In genomic region chr7:97246317-97246716, GRCh38 we compare ENCODE assay signal across 35 cellular contexts.
"Had no signal": no experiment of that assay in that cellular context is flagged by ENCODE, and none has a peak within 500 bp of the region (broad histone marks: within the 10 kb centered on the region; RNA-seq: fewer than 3 reads in every experiment).

No MANE protein-coding gene starts in this region.

- H3K27me3 ChIP-seq: adrenal gland, body of pancreas, brain microvascular endothelial cell, breast epithelium had no signal

- H3K36me3 ChIP-seq: adrenal gland, brain microvascular endothelial cell, breast epithelium had no signal

- H3K27ac ChIP-seq: adrenal gland, body of pancreas, brain microvascular endothelial cell, breast epithelium, VCaP had no signal

- H3K27ac Mint-ChIP-seq: activated CD4-positive, alpha-beta memory T cell treated with anti-CD3 and anti-CD28 coated beads, Interleukin-2, amount 10 ng/mL, durations not matched to agents 7 days and 5 days; activated CD4-positive, alpha-beta T cell treated with anti-CD3 and anti-CD28 coated beads for 36 hours; activated CD4-positive, alpha-beta T cell treated with anti-CD3 and anti-CD28 coated beads, Interleukin-2, amount 10 ng/mL, durations not matched to agents 7 days and 5 days; activated CD8-positive, alpha-beta memory T cell treated with anti-CD3 and anti-CD28 coated beads, Interleukin-2, amount 10 ng/mL, durations not matched to agents 7 days and 5 days; activated CD8-positive, alpha-beta T cell treated with anti-CD3 and anti-CD28 coated beads, Interleukin-2, amount 10 ng/mL, durations not matched to agents 7 days and 5 days; activated naive CD4-positive, alpha-beta T cell treated with anti-CD3 and anti-CD28 coated beads, Interleukin-2, amount 10 ng/mL, durations not matched to agents 7 days and 5 days; activated naive CD4-positive, alpha-beta T cell treated with anti-CD3 and anti-CD28 coated beads, Interleukin-2, amount 50 U/mL, for 24 hours; activated naive CD8-positive, alpha-beta T cell; activated naive CD8-positive, alpha-beta T cell treated with anti-CD3 and anti-CD28 coated beads, Interleukin-2, amount 10 ng/mL, durations not matched to agents 7 days and 5 days; activated naive CD8-positive, alpha-beta T cell treated with anti-CD3 and anti-CD28 coated beads, Interleukin-2, amount 50 U/mL, for 24 hours; activated T-cell treated with anti-CD3 and anti-CD28 coated beads, Interleukin-2, amount 50 U/mL, for 24 hours; activated T-helper 2 cell treated with anti-CD3 and anti-CD28 coated beads, Interferon-gamma antibody, Interleukin-2, Interleukin-4, amounts not matched to agents 10 μg/mL and 5 μg/mL and 100 μg/mL, durations not matched to agents 14 hours and 24 hours and 36 hours; T-helper 1 cell treated with Interleukin-12 subunit alpha and Interleukin-12 subunit beta and Interleukin-4 antibody, amounts not matched to agents 30 μg/mL and 1 μg/mL, for 36 hours; T-helper 2 cell treated with Interferon-gamma antibody and Interleukin-4, amounts not matched to agents 5 μg/mL and 100 μg/mL, for 36 hours had no signal

- H3K9me3 Mint-ChIP-seq: activated naive CD8-positive, alpha-beta T cell treated with anti-CD3 and anti-CD28 coated beads, Interleukin-2, amount 10 ng/mL, durations not matched to agents 7 days and 5 days had no signal

- H3K4me3 Mint-ChIP-seq: activated CD4-positive, alpha-beta memory T cell treated with anti-CD3 and anti-CD28 coated beads, Interleukin-2, amount 10 ng/mL, durations not matched to agents 7 days and 5 days; activated CD4-positive, alpha-beta T cell treated with anti-CD3 and anti-CD28 coated beads for 36 hours; activated CD4-positive, alpha-beta T cell treated with anti-CD3 and anti-CD28 coated beads, Interleukin-2, amount 10 ng/mL, durations not matched to agents 7 days and 5 days; activated CD8-positive, alpha-beta memory T cell treated with anti-CD3 and anti-CD28 coated beads, Interleukin-2, amount 10 ng/mL, durations not matched to agents 7 days and 5 days; activated CD8-positive, alpha-beta T cell treated with anti-CD3 and anti-CD28 coated beads, Interleukin-2, amount 10 ng/mL, durations not matched to agents 7 days and 5 days; activated naive CD4-positive, alpha-beta T cell treated with anti-CD3 and anti-CD28 coated beads, Interleukin-2, amount 10 ng/mL, durations not matched to agents 7 days and 5 days; activated naive CD4-positive, alpha-beta T cell treated with anti-CD3 and anti-CD28 coated beads, Interleukin-2, amount 50 U/mL, for 24 hours; activated naive CD8-positive, alpha-beta T cell; activated naive CD8-positive, alpha-beta T cell treated with anti-CD3 and anti-CD28 coated beads, Interleukin-2, amount 10 ng/mL, durations not matched to agents 7 days and 5 days; activated naive CD8-positive, alpha-beta T cell treated with anti-CD3 and anti-CD28 coated beads, Interleukin-2, amount 50 U/mL, for 24 hours; activated T-cell treated with anti-CD3 and anti-CD28 coated beads, Interleukin-2, amount 50 U/mL, for 24 hours; T-helper 1 cell treated with Interleukin-12 subunit alpha and Interleukin-12 subunit beta and Interleukin-4 antibody, amounts not matched to agents 30 μg/mL and 1 μg/mL, for 36 hours; T-helper 2 cell treated with Interferon-gamma antibody and Interleukin-4, amounts not matched to agents 5 μg/mL and 100 μg/mL, for 36 hours had no signal

- H3K4me3 ChIP-seq: adrenal gland, body of pancreas, breast epithelium had no signal

- H3K27me3 Mint-ChIP-seq: activated CD4-positive, alpha-beta memory T cell treated with anti-CD3 and anti-CD28 coated beads, Interleukin-2, amount 10 ng/mL, durations not matched to agents 7 days and 5 days; activated CD4-positive, alpha-beta T cell treated with anti-CD3 and anti-CD28 coated beads for 36 hours; activated CD4-positive, alpha-beta T cell treated with anti-CD3 and anti-CD28 coated beads, Interleukin-2, amount 10 ng/mL, durations not matched to agents 7 days and 5 days; activated CD8-positive, alpha-beta memory T cell treated with anti-CD3 and anti-CD28 coated beads, Interleukin-2, amount 10 ng/mL, durations not matched to agents 7 days and 5 days; activated naive CD4-positive, alpha-beta T cell treated with anti-CD3 and anti-CD28 coated beads, Interleukin-2, amount 10 ng/mL, durations not matched to agents 7 days and 5 days; activated naive CD4-positive, alpha-beta T cell treated with anti-CD3 and anti-CD28 coated beads, Interleukin-2, amount 50 U/mL, for 24 hours; activated naive CD8-positive, alpha-beta T cell treated with anti-CD3 and anti-CD28 coated beads, Interleukin-2, amount 10 ng/mL, durations not matched to agents 7 days and 5 days; activated T-cell treated with anti-CD3 and anti-CD28 coated beads, Interleukin-2, amount 50 U/mL, for 24 hours had no signal

- H3K36me3 Mint-ChIP-seq: activated CD8-positive, alpha-beta memory T cell treated with anti-CD3 and anti-CD28 coated beads, Interleukin-2, amount 10 ng/mL, durations not matched to agents 7 days and 5 days; activated naive CD4-positive, alpha-beta T cell treated with anti-CD3 and anti-CD28 coated beads, Interleukin-2, amount 10 ng/mL, durations not matched to agents 7 days and 5 days; activated naive CD4-positive, alpha-beta T cell treated with anti-CD3 and anti-CD28 coated beads, Interleukin-2, amount 50 U/mL, for 24 hours; activated naive CD8-positive, alpha-beta T cell; activated naive CD8-positive, alpha-beta T cell treated with anti-CD3 and anti-CD28 coated beads, Interleukin-2, amount 10 ng/mL, durations not matched to agents 7 days and 5 days had no signal

- DNase-seq: activated CD4-positive, alpha-beta memory T cell treated with anti-CD3 and anti-CD28 coated beads, Interleukin-2, amount 10 ng/mL, durations not matched to agents 7 days and 5 days; activated CD4-positive, alpha-beta T cell treated with anti-CD3 and anti-CD28 coated beads for 1 hour; activated CD4-positive, alpha-beta T cell treated with anti-CD3 and anti-CD28 coated beads for 36 hours; activated CD4-positive, alpha-beta T cell treated with anti-CD3 and anti-CD28 coated beads for 48 hours; activated CD4-positive, alpha-beta T cell treated with anti-CD3 and anti-CD28 coated beads, Interleukin-2, amount 10 ng/mL, durations not matched to agents 7 days and 5 days; activated CD4-positive, alpha-beta T cell treated with anti-CD3 and anti-CD28 coated beads, Interleukin-2, amount 50 U/mL, for 48 hours; activated CD4-positive, CD25-positive, alpha-beta regulatory T cell; activated CD8-positive, alpha-beta memory T cell treated with anti-CD3 and anti-CD28 coated beads for 24 hours; activated CD8-positive, alpha-beta memory T cell treated with anti-CD3 and anti-CD28 coated beads, Interleukin-2, amount 10 ng/mL, durations not matched to agents 7 days and 5 days; activated CD8-positive, alpha-beta memory T cell treated with anti-CD3 and anti-CD28 coated beads, Interleukin-2, amount 50 U/mL, for 48 hours; activated CD8-positive, alpha-beta T cell treated with anti-CD3 and anti-CD28 coated beads, Interleukin-2, amount 10 ng/mL, durations not matched to agents 7 days and 5 days; activated effector memory CD4-positive, alpha-beta T cell treated with Interleukin-2 at 50 U/mL for 16 hours; activated gamma-delta T cell; activated naive CD4-positive, alpha-beta T cell treated with anti-CD3 and anti-CD28 coated beads, Interleukin-2, amount 10 ng/mL, durations not matched to agents 7 days and 5 days; activated naive CD4-positive, alpha-beta T cell treated with Interleukin-2 at 50 U/mL for 16 hours; activated naive CD8-positive, alpha-beta T cell treated with anti-CD3 and anti-CD28 coated beads, Interleukin-2, amount 10 ng/mL, durations not matched to agents 7 days and 5 days; activated naive CD8-positive, alpha-beta T cell treated with anti-CD3 and anti-CD28 coated beads, Interleukin-2, amount 50 U/mL, for 24 hours; activated T-cell treated with anti-CD3 and anti-CD28 coated beads, Interleukin-2, amount 50 U/mL, for 24 hours; activated T-cell treated with anti-CD3 and anti-CD28 coated beads, Interleukin-2, amount 50 U/mL, for 48 hours; adrenal gland; amniotic stem cell; aorta; body of pancreas; brain microvascular endothelial cell; central memory CD4-positive, alpha-beta T cell; T-helper 1 cell; T-helper 2 cell; T-helper 9 cell had no signal

- H3K4me1 Mint-ChIP-seq: activated CD4-positive, alpha-beta memory T cell treated with anti-CD3 and anti-CD28 coated beads, Interleukin-2, amount 10 ng/mL, durations not matched to agents 7 days and 5 days; activated CD4-positive, alpha-beta T cell treated with anti-CD3 and anti-CD28 coated beads for 36 hours; activated CD4-positive, alpha-beta T cell treated with anti-CD3 and anti-CD28 coated beads, Interleukin-2, amount 10 ng/mL, durations not matched to agents 7 days and 5 days; activated CD8-positive, alpha-beta memory T cell treated with anti-CD3 and anti-CD28 coated beads, Interleukin-2, amount 10 ng/mL, durations not matched to agents 7 days and 5 days; activated naive CD4-positive, alpha-beta T cell treated with anti-CD3 and anti-CD28 coated beads, Interleukin-2, amount 10 ng/mL, durations not matched to agents 7 days and 5 days; activated naive CD4-positive, alpha-beta T cell treated with anti-CD3 and anti-CD28 coated beads, Interleukin-2, amount 50 U/mL, for 24 hours; activated naive CD8-positive, alpha-beta T cell treated with anti-CD3 and anti-CD28 coated beads, Interleukin-2, amount 10 ng/mL, durations not matched to agents 7 days and 5 days; activated naive CD8-positive, alpha-beta T cell treated with anti-CD3 and anti-CD28 coated beads, Interleukin-2, amount 50 U/mL, for 24 hours had no signal

- H3K4me1 ChIP-seq: body of pancreas, breast epithelium had no signal
